ENCODE assay signal across 8 cellular contexts in genomic region chr6:11231564-11232176, GRCh38. TPM values are rescaled to one million over a fixed set of nuclear protein-coding genes. Genes with fewer than 3 reads are reported as not detected.
DNase-seq lines count a peak whose midpoint lies in the region; ATAC-seq and TF ChIP-seq lines count a peak whose summit lies in the region.

No MANE protein-coding gene starts in this region.

- H3K9me3 ChIP-seq in SK-N-SH: no peaks in the 10 kb centered on the region
- H3K9me3 ChIP-seq in neural progenitor cell (ENCODE audit: low read depth): no peaks in the 10 kb centered on the region

- ATAC-seq in GM19467 (IDR thresholded peaks at IDR 0.05; ENCODE audit: unreplicated experiment): no peak
- ATAC-seq in HG03378 (IDR thresholded peaks at IDR 0.05; ENCODE audit: unreplicated experiment): no peak
- no peak for ATAC-seq in HG03097 (IDR thresholded peaks at IDR 0.05; ENCODE audit: low FRiP score, unreplicated experiment)

- H4K20me1 ChIP-seq in SK-N-SH (ENCODE audit: insufficient read depth): no peaks in the 10 kb centered on the region
- H4K20me1 ChIP-seq in neural progenitor cell (ENCODE audit: low read depth): no peaks in the 10 kb centered on the region

- peak overlapping the region; percentile 79 for H3K9ac ChIP-seq in SK-N-SH
- H3K9ac ChIP-seq in neural progenitor cell: no peak overlapping the region

- CTCF ChIA-PET in SK-N-SH (lab: Yijun Ruan, JAX): interaction anchor here (0.6 to 2.5 kb wide), 7 partner anchors 10 to 265 kb away, joined by 3 to 19 read pairs (median 3); no protein-coding TSS in a partner anchor

- H3K27me3 ChIP-seq in SK-N-SH (ENCODE audit: insufficient read depth) (no peaks in the 10 kb centered on the region), neural progenitor cell (no peaks in the 10 kb centered on the region)

- H3K9me3 Mint-ChIP-seq in neural progenitor cell: no peaks in the 10 kb centered on the region

- POLR2A ChIA-PET in SK-N-SH (lab: Yijun Ruan, JAX): interaction anchor here (0.7 to 3.7 kb wide), 5 partner anchors 10 to 39 kb away, joined by 3 to 23 read pairs (median 6); no protein-coding TSS in a partner anchor

- H3K79me2 ChIP-seq in SK-N-SH (ENCODE audit: insufficient read depth): peaks cover 57% of the 10 kb centered on the region
- peaks cover 41% of the 10 kb centered on the region for H3K79me2 ChIP-seq in neural progenitor cell (ENCODE audit: low read depth)

- H3K27ac ChIP-seq in SK-N-SH (ENCODE audit: low read depth in 2 of 2, low read length in 1 of 2) (peak overlapping the region; percentile 78 to 90), neural progenitor cell (peak overlapping the region; percentile 1)

- peak; percentile 40 for DNase-seq in GM04504 (ENCODE audit: low read depth)
- DNase-seq in SK-N-SH: no peak
- DNase-seq in fibroblast of mammary gland (ENCODE audit: low read depth): no peak
- DNase-seq in neural progenitor cell (ENCODE audit: low spot score): peak; percentile 75
- no peak for DNase-seq in NCI-H2029 (lab: John Stamatoyannopoulos, UW)

- H3K4me1 Mint-ChIP-seq in neural progenitor cell: peaks cover 69% of the 10 kb centered on the region

- TF ChIP-seq RAD21 in SK-N-SH (IDR thresholded peaks at IDR 0.05; ENCODE audit: low read length): no peak

- TF ChIP-seq CTCF in SK-N-SH (IDR thresholded peaks at IDR 0.05) (no peak), fibroblast of mammary gland (conservative IDR thresholded peaks at IDR 0.05; ENCODE audit: control insufficient read depth, insufficient read depth, low read depth, low read length) (no peak), neural progenitor cell (IDR thresholded peaks at IDR 0.05) (no peak)

- peak overlapping the region; percentile 93 for H3K4me3 Mint-ChIP-seq in neural progenitor cell

- H3K27me3 Mint-ChIP-seq in neural progenitor cell (ENCODE audit: insufficient read depth, low read depth): peaks cover 14% of the 10 kb centered on the region

- peaks cover 20% of the 10 kb centered on the region for H3F3A ChIP-seq in SK-N-SH (replicated peaks; ENCODE audit: insufficient read depth)
- H3F3A ChIP-seq in neural progenitor cell (ENCODE audit: low read depth): peaks cover 38% of the 10 kb centered on the region

- H3K36me3 ChIP-seq in SK-N-SH (replicated peaks in 1 of 2; ENCODE audit: control insufficient read depth in 1 of 2, insufficient read depth in 2 of 2, low read length in 1 of 2) (peaks cover 0 to 6% of the 10 kb centered on the region in 2 experiments), neural progenitor cell (no peaks in the 10 kb centered on the region)

- H3K9me2 ChIP-seq in SK-N-SH: no peaks in the 10 kb centered on the region

- peaks cover 3% of the 10 kb centered on the region for H3K36me3 Mint-ChIP-seq in neural progenitor cell

- H3K4me2 ChIP-seq in SK-N-SH (peak overlapping the region; percentile 62), neural progenitor cell (peak overlapping the region; percentile 90)

- H2AFZ ChIP-seq in SK-N-SH (ENCODE audit: low read depth) (no peak overlapping the region), neural progenitor cell (replicated peaks) (peak overlapping the region; percentile 40)

- H3K27ac Mint-ChIP-seq in neural progenitor cell: peak overlapping the region; percentile 99

- H3K4me1 ChIP-seq in SK-N-SH (ENCODE audit: control insufficient read depth in 1 of 2, insufficient read depth in 2 of 2, low read depth in 1 of 2, low read length in 1 of 2) (peaks cover 27 to 29% of the 10 kb centered on the region in 2 experiments), neural progenitor cell (peaks cover 49% of the 10 kb centered on the region)

- WGBS in SK-N-SH (ENCODE audit: low lambda C conversion rate): 7% methylated on average over 4 of the region's 4 CpGs

- H3K4me3 ChIP-seq in SK-N-SH (ENCODE audit: low read depth in 2 of 2, low read length in 1 of 2) (peak overlapping the region; percentile 75 to 91), fibroblast of mammary gland (ENCODE audit: control insufficient read depth, low read depth, low read length) (peak overlapping the region; percentile 60), neural progenitor cell (peak overlapping the region; percentile 67)

- TF ChIP-seq EP300 in SK-N-SH (IDR thresholded peaks at IDR 0.05; ENCODE audit: borderline replicate concordance in 1 of 2, low read depth in 1 of 2, low read length in 1 of 2): no peak

TF ChIP-seq in SK-N-SH, 30 proteins besides CTCF, POLR2A, EP300 and RAD21:
- TF ChIP-seq YY1 (IDR thresholded peaks at IDR 0.05; ENCODE audit: low read depth) (no peak), SMC3 (IDR thresholded peaks at IDR 0.05; ENCODE audit: low read depth, low read length) (no peak), PBX3 (IDR thresholded peaks at IDR 0.05) (no peak), TEAD4 (IDR thresholded peaks at IDR 0.05; ENCODE audit: borderline replicate concordance, insufficient read depth) (no peak), JUND (IDR thresholded peaks at IDR 0.05) (no peak), IRF3 (IDR thresholded peaks at IDR 0.05; ENCODE audit: low read depth, low read length) (no peak), TAF1 (IDR thresholded peaks at IDR 0.05; ENCODE audit: borderline replicate concordance, low read depth, low read length) (no peak), FOSL2 (IDR thresholded peaks at IDR 0.05; ENCODE audit: borderline replicate concordance, low read depth) (no peak), ELF1 (IDR thresholded peaks at IDR 0.05) (no peak), GABPA (IDR thresholded peaks at IDR 0.05; ENCODE audit: low read depth) (no peak), MEF2A (IDR thresholded peaks at IDR 0.05; ENCODE audit: borderline replicate concordance, low read depth) (no peak), NFIC (IDR thresholded peaks at IDR 0.05; ENCODE audit: borderline replicate concordance) (no peak)

RNA-seq across cellular contexts. Expression of gene NEDD9, which starts 0.8 kb away (rescaled TPM):
- 7.4 and 9.9 TPM in 2 replicates for polyA plus RNA-seq in SK-N-SH (2012; rRNA removed)
- 6.1 and 6.8 TPM in 2 replicates for polyA plus RNA-seq in SK-N-SH (2012; cell fraction: cytosol; rRNA removed)
- polyA plus RNA-seq in SK-N-SH (2012; cell fraction: nucleus; rRNA removed): 12.2 and 22.1 TPM in 2 replicates
- total RNA-seq in neural progenitor cell (ENCODE audit: low replicate concordance): 4.9 and 8.2 TPM in 2 replicates

Comparison
In these comparisons a context has a peak if more than half of its experiments do, and no peak if none do; other contexts are left out.
1. DNase-seq: peak in GM04504 (single experiment) and neural progenitor cell (single experiment); none in SK-N-SH (single experiment), fibroblast of mammary gland (single experiment) and NCI-H2029 (single experiment).
2. Peak in every context shown above with its lines, with median percentiles within 50 percentile points of each other: H3K4me3 ChIP-seq.